In genomic region chr2:150167711-150168110, GRCh38 we compare ENCODE assay signal across 8 cellular contexts.
DNase-seq lines count a peak whose midpoint lies in the region; ATAC-seq and TF ChIP-seq lines count a peak whose summit lies in the region.

No MANE protein-coding gene starts in this region.

- no peak for TF ChIP-seq CTCF in RWPE1 (conservative IDR thresholded peaks at IDR 0.05; ENCODE audit: low read depth)

- POLR2A ChIA-PET in RWPE1 (lab: Yijun Ruan, JAX; ENCODE audit: low non-redundant PET): no interaction called here

- ATAC-seq in GM18909 (IDR thresholded peaks at IDR 0.05; ENCODE audit: poor library complexity, unreplicated experiment): peak; percentile 86
- peak; percentile 95 for ATAC-seq in HG02885 (IDR thresholded peaks at IDR 0.05; ENCODE audit: poor library complexity, unreplicated experiment)

- CTCF ChIA-PET in RWPE1 (lab: Yijun Ruan, JAX): interaction anchor here (0.6 kb wide), 1 partner anchor 12 kb away, joined by 3 read pairs; no protein-coding TSS in a partner anchor

- H3K27ac ChIP-seq in RWPE1: no peak overlapping the region

- DNase-seq in RWPE1 (ENCODE audit: low spot score) (peak; percentile 55), renal cortical epithelial cell (ENCODE audit: low read depth) (peak; percentile 60), epidermal melanocyte (ENCODE audit: insufficient read length, low spot score) (no peak), NCI-H748 (lab: John Stamatoyannopoulos, UW; ENCODE audit: unreplicated experiment) (no peak), NCI-H1417 treated with DMSO at 0.1 percent for 48 hours (lab: John Stamatoyannopoulos, UW) (no peak)
- DNase-seq in stimulated activated CD4-positive, alpha-beta T cell treated with anti-CD3 and anti-CD28 coated beads, Interleukin-12 subunit alpha, Interleukin-12 subunit beta, amount 100 ng/mL, for 4 hours: no peak

Comparison
In these comparisons a context has a peak if more than half of its experiments do, and no peak if none do; other contexts are left out.
1. DNase-seq: peak in RWPE1 (single experiment) and renal cortical epithelial cell (single experiment); none in epidermal melanocyte (single experiment), NCI-H748 (single experiment), NCI-H1417 treated with DMSO at 0.1 percent for 48 hours (single experiment) and stimulated activated CD4-positive, alpha-beta T cell treated with anti-CD3 and anti-CD28 coated beads, Interleukin-12 subunit alpha, Interleukin-12 subunit beta, amount 100 ng/mL, for 4 hours (single experiment).